1 cellular context compared by ENCODE assay signal in the genomic region with DNA sequence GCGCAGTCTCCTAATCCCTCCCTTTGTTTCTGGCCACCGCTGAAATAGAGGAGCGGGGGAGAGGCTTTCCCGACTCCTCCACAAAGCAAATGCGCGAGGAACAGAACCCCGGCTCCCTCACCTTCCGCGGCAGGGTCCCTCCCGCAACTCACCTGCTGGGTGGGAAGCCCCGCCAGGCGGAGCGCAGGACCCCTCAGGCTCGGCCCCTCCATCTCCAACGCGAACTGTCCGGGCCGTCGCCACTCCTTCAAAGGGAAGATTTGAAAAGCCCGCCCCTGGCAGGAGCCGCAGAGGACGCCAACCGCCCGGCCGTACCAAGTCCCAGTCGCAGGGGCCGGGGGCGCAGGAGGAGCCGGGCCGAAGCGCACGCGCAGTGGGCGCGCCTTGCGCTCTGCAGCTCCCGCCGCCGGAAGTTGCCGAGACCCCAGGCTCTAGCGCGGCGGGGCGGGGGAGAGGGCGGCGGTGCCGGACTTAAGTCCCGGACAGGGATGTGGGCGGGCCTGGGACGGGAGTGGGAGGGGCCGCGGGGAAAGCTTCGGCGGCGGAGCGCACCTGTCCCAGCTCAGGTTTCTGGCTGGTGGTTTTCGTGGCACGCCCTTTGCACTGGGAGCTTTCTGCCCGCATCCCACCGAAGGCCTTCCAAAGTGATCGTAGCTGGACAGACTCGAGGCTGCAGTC.
TF ChIP-seq lines count a peak whose summit lies in the region.

A gene with protein sequence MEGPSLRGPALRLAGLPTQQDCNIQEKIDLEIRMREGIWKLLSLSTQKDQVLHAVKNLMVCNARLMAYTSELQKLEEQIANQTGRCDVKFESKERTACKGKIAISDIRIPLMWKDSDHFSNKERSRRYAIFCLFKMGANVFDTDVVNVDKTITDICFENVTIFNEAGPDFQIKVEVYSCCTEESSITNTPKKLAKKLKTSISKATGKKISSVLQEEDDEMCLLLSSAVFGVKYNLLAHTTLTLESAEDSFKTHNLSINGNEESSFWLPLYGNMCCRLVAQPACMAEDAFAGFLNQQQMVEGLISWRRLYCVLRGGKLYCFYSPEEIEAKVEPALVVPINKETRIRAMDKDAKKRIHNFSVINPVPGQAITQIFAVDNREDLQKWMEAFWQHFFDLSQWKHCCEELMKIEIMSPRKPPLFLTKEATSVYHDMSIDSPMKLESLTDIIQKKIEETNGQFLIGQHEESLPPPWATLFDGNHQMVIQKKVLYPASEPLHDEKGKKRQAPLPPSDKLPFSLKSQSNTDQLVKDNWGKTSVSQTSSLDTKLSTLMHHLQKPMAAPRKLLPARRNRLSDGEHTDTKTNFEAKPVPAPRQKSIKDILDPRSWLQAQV (minus strand): TSS at position 446 of the 678 bp plus-strand sequence. CDS start 234 bp downstream, at position 212.

TF ChIP-seq in HepG2, 621 proteins besides CTCF, POLR2A, EP300 and RAD21 (continued from another document and continues in another):
- TF ChIP-seq E2F1 (CRISPR knock-in tag; IDR thresholded peaks at IDR 0.05) (peak; percentile 96), TEAD3 (CRISPR knock-in tag; optimal IDR thresholded peaks at IDR 0.05; ENCODE audit: borderline replicate concordance) (no peak), KDM5A (IDR thresholded peaks at IDR 0.05; ENCODE audit: borderline replicate concordance, low read length) (peak; percentile 76; the same call in 1 of the 2 replicates), SOX13 (IDR thresholded peaks at IDR 0.05) (no peak), SOX13 (CRISPR knock-in tag; conservative IDR thresholded peaks at IDR 0.05 in 1 of 2, IDR thresholded peaks at IDR 0.05 in 1 of 2) (peak in 1 of 2 experiments; percentile 41; a peak in 1 of 4 replicates), FOXK2 (IDR thresholded peaks at IDR 0.05) (0 out of 2 replicates have a peak, but pooled peaks have one; percentile 18), PHF20 (CRISPR knock-in tag; IDR thresholded peaks at IDR 0.05) (peak; percentile 54; the same call in 1 of the 2 replicates), ZNF446 (CRISPR knock-in tag; IDR thresholded peaks at IDR 0.05) (no peak), ZFYVE20 (CRISPR knock-in tag; IDR thresholded peaks at IDR 0.05; ENCODE audit: borderline replicate concordance, low read depth) (no peak), KDM3A (CRISPR knock-in tag; IDR thresholded peaks at IDR 0.05; ENCODE audit: low read depth) (0 out of 2 replicates have a peak, but pooled peaks have one; percentile 28), MAZ (IDR thresholded peaks at IDR 0.05; ENCODE audit: borderline replicate concordance, low read depth, low read length) (peak; percentile 77; the same call in 1 of the 2 replicates), MAZ (CRISPR knock-in tag; IDR thresholded peaks at IDR 0.05; ENCODE audit: low read depth) (peak; percentile 40; the same call in 1 of the 2 replicates), ZNF383 (CRISPR knock-in tag; IDR thresholded peaks at IDR 0.05; ENCODE audit: borderline replicate concordance) (no peak), PHF21A (CRISPR knock-in tag; IDR thresholded peaks at IDR 0.05) (peak; percentile 74), ZBTB7B (CRISPR knock-in tag; IDR thresholded peaks at IDR 0.05) (0 out of 2 replicates have a peak, but pooled peaks have one; percentile 31), ELF1 (CRISPR knock-in tag; IDR thresholded peaks at IDR 0.05) (peak; percentile 65; the same call in 1 of the 2 replicates), ZBTB42 (CRISPR knock-in tag; IDR thresholded peaks at IDR 0.05) (peak; percentile 15; the same call in 1 of the 2 replicates), RXRB (CRISPR knock-in tag; IDR thresholded peaks at IDR 0.05; ENCODE audit: borderline replicate concordance) (peak; percentile 14), AHDC1 (CRISPR knock-in tag; IDR thresholded peaks at IDR 0.05; ENCODE audit: borderline replicate concordance) (no peak), ZNF275 (CRISPR knock-in tag; IDR thresholded peaks at IDR 0.05; ENCODE audit: borderline replicate concordance) (0 out of 2 replicates have a peak, but pooled peaks have one; percentile 14), RBM39 (IDR thresholded peaks at IDR 0.05; ENCODE audit: low read depth, low read length, poor library complexity, severe bottlenecking) (peak; percentile 79), WIZ (CRISPR knock-in tag; IDR thresholded peaks at IDR 0.05) (peak; percentile 42; the same call in 1 of the 2 replicates), RBFOX2 (IDR thresholded peaks at IDR 0.05; ENCODE audit: low read depth, low read length) (peak; percentile 76), CREB1 (IDR thresholded peaks at IDR 0.05) (peak; percentile 35; the same call in 1 of the 2 replicates), CREB1 (CRISPR knock-in tag; IDR thresholded peaks at IDR 0.05) (no peak), POGK (CRISPR knock-in tag; conservative IDR thresholded peaks at IDR 0.05) (peak; percentile 66; the same call in 1 of the 2 replicates), ATF2 (CRISPR knock-in tag; IDR thresholded peaks at IDR 0.05) (0 out of 2 replicates have a peak, but pooled peaks have one; percentile 45)
- TF ChIP-seq, protein P1, sequence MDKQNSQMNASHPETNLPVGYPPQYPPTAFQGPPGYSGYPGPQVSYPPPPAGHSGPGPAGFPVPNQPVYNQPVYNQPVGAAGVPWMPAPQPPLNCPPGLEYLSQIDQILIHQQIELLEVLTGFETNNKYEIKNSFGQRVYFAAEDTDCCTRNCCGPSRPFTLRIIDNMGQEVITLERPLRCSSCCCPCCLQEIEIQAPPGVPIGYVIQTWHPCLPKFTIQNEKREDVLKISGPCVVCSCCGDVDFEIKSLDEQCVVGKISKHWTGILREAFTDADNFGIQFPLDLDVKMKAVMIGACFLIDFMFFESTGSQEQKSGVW (CRISPR knock-in tag; IDR thresholded peaks at IDR 0.05; ENCODE audit: borderline replicate concordance), result no peak
- TF ChIP-seq, protein P2, sequence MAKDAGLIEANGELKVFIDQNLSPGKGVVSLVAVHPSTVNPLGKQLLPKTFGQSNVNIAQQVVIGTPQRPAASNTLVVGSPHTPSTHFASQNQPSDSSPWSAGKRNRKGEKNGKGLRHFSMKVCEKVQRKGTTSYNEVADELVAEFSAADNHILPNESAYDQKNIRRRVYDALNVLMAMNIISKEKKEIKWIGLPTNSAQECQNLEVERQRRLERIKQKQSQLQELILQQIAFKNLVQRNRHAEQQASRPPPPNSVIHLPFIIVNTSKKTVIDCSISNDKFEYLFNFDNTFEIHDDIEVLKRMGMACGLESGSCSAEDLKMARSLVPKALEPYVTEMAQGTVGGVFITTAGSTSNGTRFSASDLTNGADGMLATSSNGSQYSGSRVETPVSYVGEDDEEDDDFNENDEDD (CRISPR knock-in tag; IDR thresholded peaks at IDR 0.05; ENCODE audit: borderline replicate concordance), result peak; percentile 97
- TF ChIP-seq, protein P3, sequence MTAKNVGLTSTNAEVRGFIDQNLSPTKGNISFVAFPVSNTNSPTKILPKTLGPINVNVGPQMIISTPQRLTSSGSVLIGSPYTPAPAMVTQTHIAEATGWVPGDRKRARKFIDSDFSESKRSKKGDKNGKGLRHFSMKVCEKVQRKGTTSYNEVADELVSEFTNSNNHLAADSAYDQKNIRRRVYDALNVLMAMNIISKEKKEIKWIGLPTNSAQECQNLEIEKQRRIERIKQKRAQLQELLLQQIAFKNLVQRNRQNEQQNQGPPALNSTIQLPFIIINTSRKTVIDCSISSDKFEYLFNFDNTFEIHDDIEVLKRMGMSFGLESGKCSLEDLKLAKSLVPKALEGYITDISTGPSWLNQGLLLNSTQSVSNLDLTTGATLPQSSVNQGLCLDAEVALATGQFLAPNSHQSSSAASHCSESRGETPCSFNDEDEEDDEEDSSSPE (CRISPR knock-in tag; IDR thresholded peaks at IDR 0.05), result peak; percentile 99
- TF ChIP-seq, protein P4, sequence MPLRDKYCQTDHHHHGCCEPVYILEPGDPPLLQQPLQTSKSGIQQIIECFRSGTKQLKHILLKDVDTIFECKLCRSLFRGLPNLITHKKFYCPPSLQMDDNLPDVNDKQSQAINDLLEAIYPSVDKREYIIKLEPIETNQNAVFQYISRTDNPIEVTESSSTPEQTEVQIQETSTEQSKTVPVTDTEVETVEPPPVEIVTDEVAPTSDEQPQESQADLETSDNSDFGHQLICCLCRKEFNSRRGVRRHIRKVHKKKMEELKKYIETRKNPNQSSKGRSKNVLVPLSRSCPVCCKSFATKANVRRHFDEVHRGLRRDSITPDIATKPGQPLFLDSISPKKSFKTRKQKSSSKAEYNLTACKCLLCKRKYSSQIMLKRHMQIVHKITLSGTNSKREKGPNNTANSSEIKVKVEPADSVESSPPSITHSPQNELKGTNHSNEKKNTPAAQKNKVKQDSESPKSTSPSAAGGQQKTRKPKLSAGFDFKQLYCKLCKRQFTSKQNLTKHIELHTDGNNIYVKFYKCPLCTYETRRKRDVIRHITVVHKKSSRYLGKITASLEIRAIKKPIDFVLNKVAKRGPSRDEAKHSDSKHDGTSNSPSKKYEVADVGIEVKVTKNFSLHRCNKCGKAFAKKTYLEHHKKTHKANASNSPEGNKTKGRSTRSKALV (CRISPR knock-in tag; IDR thresholded peaks at IDR 0.05), result peak; percentile 75; the same call in 1 of the 2 replicates
- TF ChIP-seq, protein P5, sequence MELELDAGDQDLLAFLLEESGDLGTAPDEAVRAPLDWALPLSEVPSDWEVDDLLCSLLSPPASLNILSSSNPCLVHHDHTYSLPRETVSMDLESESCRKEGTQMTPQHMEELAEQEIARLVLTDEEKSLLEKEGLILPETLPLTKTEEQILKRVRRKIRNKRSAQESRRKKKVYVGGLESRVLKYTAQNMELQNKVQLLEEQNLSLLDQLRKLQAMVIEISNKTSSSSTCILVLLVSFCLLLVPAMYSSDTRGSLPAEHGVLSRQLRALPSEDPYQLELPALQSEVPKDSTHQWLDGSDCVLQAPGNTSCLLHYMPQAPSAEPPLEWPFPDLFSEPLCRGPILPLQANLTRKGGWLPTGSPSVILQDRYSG (CRISPR knock-in tag; IDR thresholded peaks at IDR 0.05), result no peak
